In the genomic region with DNA sequence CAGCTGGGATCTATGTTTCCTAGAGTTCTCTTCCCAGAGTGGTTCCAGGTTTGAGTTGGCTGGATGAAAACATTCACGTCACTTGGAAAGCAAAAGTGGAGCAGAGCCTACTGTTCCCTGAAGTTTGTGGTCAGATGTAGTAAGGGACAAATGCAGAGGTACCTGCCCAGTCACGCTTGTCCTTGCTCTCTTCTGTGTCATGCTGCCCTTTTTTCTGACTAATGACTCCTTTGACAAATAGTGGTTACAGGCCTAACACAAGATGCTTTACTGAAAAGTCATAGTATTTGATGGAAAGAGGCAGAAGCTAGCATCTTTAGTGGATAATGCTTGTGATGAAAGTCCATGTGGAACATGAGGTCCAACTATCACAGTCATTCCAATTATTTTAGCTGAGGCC, we compare ENCODE assay signal across 24 cellular contexts.
DNase-seq lines count a peak whose midpoint lies in the region; ATAC-seq and TF ChIP-seq lines count a peak whose summit lies in the region.
"Had no signal": no experiment of that assay in that cellular context is flagged by ENCODE, and none has a peak within 500 bp of the region (broad histone marks: within the 10 kb centered on the region; RNA-seq: fewer than 3 reads in every experiment).

No MANE protein-coding gene starts in this region.

- no peak overlapping the region for H2BK12ac ChIP-seq in mesenchymal stem cell (ENCODE audit: low read length in 2 of 2)

- ATAC-seq in upper lobe of left lung (ENCODE audit: low FRiP score in 2 of 2), result no peak
- no peak for ATAC-seq in SK-N-SH treated with all-trans-retinoic acid at 6 μM for 48 hours
- ATAC-seq: activated naive CD4-positive, alpha-beta T cell treated with anti-CD3 and anti-CD28 coated beads, Interleukin-2, amount 50 U/mL, for 72 hours; esophagus mucosa had no signal

- H2BK5ac ChIP-seq in mesenchymal stem cell (ENCODE audit: low read depth, low read length, poor library complexity, severe bottlenecking), result no peak overlapping the region

- H2AFZ ChIP-seq in mesenchymal stem cell (ENCODE audit: low read depth, low read length), result no peak overlapping the region
- H2AFZ ChIP-seq: hepatocyte had no signal

- WGBS in mesenchymal stem cell, result 81% methylated on average over 2 of the region's 2 CpGs
- WGBS in upper lobe of left lung, 2 donors, result 88 to 95% methylated on average over 2 of the region's 2 CpGs

- TF ChIP-seq CTCF in upper lobe of left lung (IDR thresholded peaks at IDR 0.05), result no peak

- H3K79me1 ChIP-seq in mesenchymal stem cell (replicated peaks; ENCODE audit: low read length, poor library complexity, severe bottlenecking), result no peaks in the 10 kb centered on the region

- peak; percentile 17 for DNase-seq in H4 (ENCODE audit: low spot score)
- DNase-seq in amniotic epithelial cell (ENCODE audit: low read depth), result peak; percentile 36
- peak; percentile 19 for DNase-seq in glomerular visceral epithelial cell (ENCODE audit: extremely low spot score)
- DNase-seq in mesenchymal stem cell, result peak; percentile 13
- no peak for DNase-seq in DMS79 (lab: John Stamatoyannopoulos, UW)
- no peak for DNase-seq in GDM1 (lab: John Stamatoyannopoulos, UW)
- DNase-seq in upper lobe of left lung, result no peak
- DNase-seq: ACHN; activated CD4-positive, alpha-beta T cell treated with anti-CD3 and anti-CD28 coated beads for 48 hours; activated CD8-positive, alpha-beta memory T cell treated with anti-CD3 and anti-CD28 coated beads for 24 hours; activated T-cell treated with anti-CD3 and anti-CD28 coated beads for 4 hours; mesendoderm; NCI-H1048; NCI-H1694 treated with DMSO at 0.1 percent for 48 hours; NCI-H510A; stimulated activated CD4-positive, alpha-beta T cell treated with anti-CD3 and anti-CD28 coated beads, Interleukin-4, amount 100 ng/mL, for 4 hours; T1000; tibial artery had no signal

- no peak overlapping the region for H2BK120ac ChIP-seq in mesenchymal stem cell (ENCODE audit: low read depth, low read length)

- H2BK15ac ChIP-seq in mesenchymal stem cell (ENCODE audit: low read depth, poor library complexity, severe bottlenecking), result no peak overlapping the region

- H3K36me3 ChIP-seq in mesenchymal stem cell (ENCODE audit: control insufficient read depth in 1 of 2, insufficient read depth in 2 of 2, low read depth in 1 of 2, low read length in 2 of 2) (no peaks in the 10 kb centered on the region), upper lobe of left lung (no peaks in the 10 kb centered on the region)
- H3K36me3 ChIP-seq: cardiac muscle cell, SJSA1, tibial artery had no signal

- no peak for TF ChIP-seq POLR2A in upper lobe of left lung (IDR thresholded peaks at IDR 0.05)

- H4K91ac ChIP-seq in mesenchymal stem cell (ENCODE audit: low read length), result no peak overlapping the region

- TF ChIP-seq EP300 in upper lobe of left lung (IDR thresholded peaks at IDR 0.05), result no peak

- no peak overlapping the region for H3K9ac ChIP-seq in mesenchymal stem cell (ENCODE audit: low read length)

- H3K27me3 ChIP-seq in mesenchymal stem cell (ENCODE audit: control insufficient read depth in 1 of 2, insufficient read depth in 1 of 2, low read length in 2 of 2) (no peaks in the 10 kb centered on the region), upper lobe of left lung (no peaks in the 10 kb centered on the region)
- H3K27me3 ChIP-seq: cardiac muscle cell, hepatocyte, SJSA1, tibial artery had no signal

- no peak overlapping the region for H3K23ac ChIP-seq in mesenchymal stem cell (ENCODE audit: low read length in 2 of 2)

- H3K4ac ChIP-seq in mesenchymal stem cell (ENCODE audit: low read depth in 1 of 2, low read length in 2 of 2), result no peak overlapping the region

- H3K4me3 ChIP-seq in mesenchymal stem cell (ENCODE audit: insufficient read depth in 1 of 2, low read depth in 1 of 2, low read length in 2 of 2) (no peak overlapping the region), upper lobe of left lung (no peak overlapping the region)
- H3K4me3 ChIP-seq: cardiac muscle cell, hepatocyte, SJSA1, tibial artery had no signal

- no peak overlapping the region for H3K18ac ChIP-seq in mesenchymal stem cell (ENCODE audit: low read depth in 1 of 2, low read length in 2 of 2)

- no peak overlapping the region for H4K8ac ChIP-seq in mesenchymal stem cell (ENCODE audit: low read length)

- H3K4me1 ChIP-seq in mesenchymal stem cell (ENCODE audit: control insufficient read depth, insufficient read depth, low read depth, low read length), result no peaks in the 10 kb centered on the region
- peaks cover 0 to 4% (median 1%) of the 10 kb centered on the region in 4 donors for H3K4me1 ChIP-seq in upper lobe of left lung
- H3K4me1 ChIP-seq: SJSA1, tibial artery had no signal

- H3K9me3 ChIP-seq in mesenchymal stem cell (ENCODE audit: control insufficient read depth, low read length) (no peaks in the 10 kb centered on the region), upper lobe of left lung (no peaks in the 10 kb centered on the region)
- H3K9me3 ChIP-seq: SJSA1, tibial artery had no signal

- no peak overlapping the region for H3K14ac ChIP-seq in mesenchymal stem cell (ENCODE audit: low read length in 2 of 2)

- H3K27ac ChIP-seq in mesenchymal stem cell (ENCODE audit: low read length, poor library complexity, severe bottlenecking) (no peak overlapping the region), upper lobe of left lung (no peak overlapping the region)
- H3K27ac ChIP-seq: hepatocyte, SJSA1, tibial artery had no signal

- H2AK5ac ChIP-seq in mesenchymal stem cell (ENCODE audit: low read length, severe bottlenecking), result no peak overlapping the region

- no peak overlapping the region for H3K4me2 ChIP-seq in mesenchymal stem cell (ENCODE audit: low read length, poor library complexity, severe bottlenecking)
- H3K4me2 ChIP-seq: hepatocyte had no signal

TF ChIP-seq in SK-N-SH treated with all-trans-retinoic acid at 6 μM for 48 hours, 23 proteins besides CTCF, POLR2A, EP300 and RAD21:
- TF ChIP-seq PPARA (CRISPR knock-in tag; IDR thresholded peaks at IDR 0.05; ENCODE audit: borderline replicate concordance), result no peak
- TF ChIP-seq, protein P1, sequence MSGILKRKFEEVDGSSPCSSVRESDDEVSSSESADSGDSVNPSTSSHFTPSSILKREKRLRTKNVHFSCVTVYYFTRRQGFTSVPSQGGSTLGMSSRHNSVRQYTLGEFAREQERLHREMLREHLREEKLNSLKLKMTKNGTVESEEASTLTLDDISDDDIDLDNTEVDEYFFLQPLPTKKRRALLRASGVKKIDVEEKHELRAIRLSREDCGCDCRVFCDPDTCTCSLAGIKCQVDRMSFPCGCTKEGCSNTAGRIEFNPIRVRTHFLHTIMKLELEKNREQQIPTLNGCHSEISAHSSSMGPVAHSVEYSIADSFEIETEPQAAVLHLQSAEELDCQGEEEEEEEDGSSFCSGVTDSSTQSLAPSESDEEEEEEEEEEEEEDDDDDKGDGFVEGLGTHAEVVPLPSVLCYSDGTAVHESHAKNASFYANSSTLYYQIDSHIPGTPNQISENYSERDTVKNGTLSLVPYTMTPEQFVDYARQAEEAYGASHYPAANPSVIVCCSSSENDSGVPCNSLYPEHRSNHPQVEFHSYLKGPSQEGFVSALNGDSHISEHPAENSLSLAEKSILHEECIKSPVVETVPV (CRISPR knock-in tag; IDR thresholded peaks at IDR 0.05), result no peak

Comparison
In these comparisons a context has a peak if more than half of its experiments do, and no peak if none do; other contexts are left out.
1. DNase-seq: peak in H4 (single experiment), amniotic epithelial cell (single experiment), glomerular visceral epithelial cell (single experiment) and mesenchymal stem cell (single experiment); none in DMS79 (single experiment), GDM1 (single experiment) and upper lobe of left lung (0 of 2).